ENCODE assay signal across 10 cellular contexts in genomic region chr11:11569936-11570491, GRCh38. TPM values are rescaled to one million over a fixed set of nuclear protein-coding genes. Genes with fewer than 3 reads are reported as not detected.
DNase-seq lines count a peak whose midpoint lies in the region; ATAC-seq and TF ChIP-seq lines count a peak whose summit lies in the region.
"Had no signal": no experiment of that assay in that cellular context is flagged by ENCODE, and none has a peak within 500 bp of the region (broad histone marks: within the 10 kb centered on the region; RNA-seq: fewer than 3 reads in every experiment).

No MANE protein-coding gene starts in this region.

- H3K36me3 ChIP-seq in left lung (no peaks in the 10 kb centered on the region), spleen (no peaks in the 10 kb centered on the region)

- H3K4me1 ChIP-seq in left lung (peaks cover 9 to 20% of the 10 kb centered on the region in 2 donors), spleen (peaks cover 0 to 10% (median 3%) of the 10 kb centered on the region in 6 donors)

- H3K9me3 ChIP-seq in left lung = no peaks in the 10 kb centered on the region
- no peaks in the 10 kb centered on the region for H3K9me3 ChIP-seq in spleen

- H3K27me3 ChIP-seq in left lung = no peaks in the 10 kb centered on the region
- peaks cover 0 to 8% (median 0%) of the 10 kb centered on the region in 7 donors for H3K27me3 ChIP-seq in spleen (replicated peaks in 1 of 7)

- ATAC-seq in left lung = peak; percentile 96
- ATAC-seq in HG03521 (IDR thresholded peaks at IDR 0.05; ENCODE audit: unreplicated experiment) = no peak

- DNase-seq in HT1080 (ENCODE audit: low read depth) = peak; percentile 75
- DNase-seq in cerebellum (ENCODE audit: low spot score) = peak; percentile 56
- DNase-seq in left lung = peak; percentile 64 to 84
- DNase-seq in spleen = peak; percentile 84
- DNase-seq in activated CD4-positive, CD25-positive, alpha-beta regulatory T cell (lab: John Stamatoyannopoulos, UW) = no peak
- DNase-seq in DMS53 (lab: John Stamatoyannopoulos, UW) = no peak
- no peak for DNase-seq in HCEC 1CT
- DNase-seq: activated CD8-positive, alpha-beta memory T cell treated with anti-CD3 and anti-CD28 coated beads, Interleukin-2, amount 50 U/mL, for 48 hours; SIG-M5 had no signal

- intact Hi-C loops in left lung (cut with DNase I) = no loop called here
- intact Hi-C loops in spleen (cut with DNase I; ENCODE audit: low total_unique reads) = no loop called here

- H3K27ac ChIP-seq in left lung = peak overlapping the region; percentile 64 to 76
- H3K27ac ChIP-seq in spleen = peak overlapping the region in 6 of 8 donors; percentile 31 to 67 (median 61)

- TF ChIP-seq CTCF in left lung (IDR thresholded peaks at IDR 0.05) (no peak), spleen (IDR thresholded peaks at IDR 0.05 in 8 of 11, conservative IDR thresholded peaks at IDR 0.05 in 3 of 11) (peak in 1 of 11 experiments; percentile 7)

- no peak for TF ChIP-seq POLR2A in spleen (IDR thresholded peaks at IDR 0.05)

- H3K4me3 ChIP-seq in left lung = no peak overlapping the region
- H3K4me3 ChIP-seq in spleen = no peak overlapping the region

- WGBS in spleen, 5 donors = 43 to 67% (median 51%) methylated on average over 14 of the region's 14 CpGs

RNA-seq across cellular contexts. Expression of gene GALNT18, which starts 51.8 kb away (rescaled TPM):
- total RNA-seq in HT1080 (2014; rRNA removed; shearing (Covaris generic)) = 12.8 and 13.6 TPM in 2 replicates
- polyA plus RNA-seq in HT1080 (2015; cell fraction: cytosol; rRNA removed) = 0.95 and 0.99 TPM in 2 replicates
- polyA plus RNA-seq in HT1080 (2015; cell fraction: nucleus; rRNA removed) = 0.36 and 0.40 TPM in 2 replicates
- 21.7 TPM for total RNA-seq in cerebellum
- total RNA-seq in left lung = 10 to 100 TPM; 39.3 to 42.6 TPM
- total RNA-seq in spleen = 1 to 10 TPM; 1.7 to 6.9 (median 4.8) TPM
- 1 to 10 TPM in 2 of 3 donors, under 1 TPM in 1; 0.87 to 2.9 (median 2.3) TPM for polyA plus RNA-seq in spleen

Comparison
In these comparisons a context has a peak if more than half of its experiments do, and no peak if none do; other contexts are left out.
1. DNase-seq: peak in HT1080 (single experiment), cerebellum (single experiment), left lung (2 of 2) and spleen (single experiment); none in activated CD4-positive, CD25-positive, alpha-beta regulatory T cell (0 of 4), DMS53 (single experiment) and HCEC 1CT (single experiment).